Comparison of ENCODE assay signal across 17 cellular contexts in genomic region chr11:86209806-86210657, GRCh38.
"Had no signal": no experiment of that assay in that cellular context is flagged by ENCODE, and none has a peak within 500 bp of the region (broad histone marks: within the 10 kb centered on the region; RNA-seq: fewer than 3 reads in every experiment).

No MANE protein-coding gene starts in this region.

- H3K36me3 ChIP-seq: lower lobe of right lung, ovary, thyroid gland had no signal

- H3K9me3 Mint-ChIP-seq: activated B cell treated with CpG ODN at 0.5 μM for 24 hours had no signal

- H3K27me3 Mint-ChIP-seq: activated B cell treated with CpG ODN at 0.5 μM for 24 hours; stimulated activated memory B cell treated with anti-CD40 and anti-IgM and Interleukin-4, amounts not matched to agents 10 μg/mL and 1 μg/mL and 100 μg/mL, for 72 hours had no signal

- H3K4me1 Mint-ChIP-seq: neural crest cell had no signal

- H3K27ac ChIP-seq: dorsolateral prefrontal cortex, lower lobe of right lung, ovary, thyroid gland had no signal

- H3K9me3 ChIP-seq: lower lobe of right lung, ovary, thyroid gland had no signal

- H3K4me3 ChIP-seq: dorsolateral prefrontal cortex, lower lobe of right lung, ovary, thyroid gland had no signal

- H3K27me3 ChIP-seq: dorsolateral prefrontal cortex, ovary, thyroid gland had no signal

- H3K4me1 ChIP-seq: thyroid gland had no signal

- H3K36me3 Mint-ChIP-seq: stimulated activated memory B cell treated with anti-CD40 and anti-IgM and Interleukin-4, amounts not matched to agents 10 μg/mL and 1 μg/mL and 100 μg/mL, for 72 hours had no signal

- H3K4me3 Mint-ChIP-seq: activated B cell treated with CpG ODN at 0.5 μM for 24 hours; neural crest cell; stimulated activated memory B cell treated with anti-CD40 and anti-IgM and Interleukin-4, amounts not matched to agents 10 μg/mL and 1 μg/mL and 100 μg/mL, for 72 hours had no signal

- DNase-seq: activated B cell treated with CpG ODN at 0.5 μM for 24 hours; activated CD4-positive, alpha-beta T cell treated with anti-CD3 and anti-CD28 coated beads, Interleukin-2, amount 50 U/mL, for 4 hours; activated effector memory CD4-positive, alpha-beta T cell treated with Interleukin-2 at 50 U/mL for 16 hours; activated naive CD4-positive, alpha-beta T cell treated with anti-CD3 and anti-CD28 coated beads, Interleukin-2, amount 50 U/mL, for 16 hours; activated T-cell treated with anti-CD3 and anti-CD28 coated beads for 4 hours; amniotic stem cell; dorsolateral prefrontal cortex; erythroblast; glutamatergic neuron; kidney glomerular epithelial cell; lower lobe of right lung; midbrain; ovary; T-helper 2 cell; thyroid gland had no signal

- H3K27ac Mint-ChIP-seq: activated B cell treated with CpG ODN at 0.5 μM for 24 hours; stimulated activated memory B cell treated with anti-CD40 and anti-IgM and Interleukin-4, amounts not matched to agents 10 μg/mL and 1 μg/mL and 100 μg/mL, for 72 hours had no signal

- ATAC-seq: stimulated activated memory B cell treated with anti-CD40 and anti-IgM and Interleukin-4, amounts not matched to agents 10 μg/mL and 1 μg/mL and 100 μg/mL, for 72 hours had no signal
